ENCODE assay signal across 11 cellular contexts in genomic region chr3:147360936-147361670, GRCh38. TPM values are rescaled to one million over a fixed set of nuclear protein-coding genes. Genes with fewer than 3 reads are reported as not detected.
DNase-seq lines count a peak whose midpoint lies in the region; ATAC-seq and TF ChIP-seq lines count a peak whose summit lies in the region.
"Had no signal": no experiment of that assay in that cellular context is flagged by ENCODE, and none has a peak within 500 bp of the region (broad histone marks: within the 10 kb centered on the region; RNA-seq: fewer than 3 reads in every experiment).

No MANE protein-coding gene starts in this region.

- peak overlapping the region; percentile 43 for H3K4me3 ChIP-seq in SK-N-MC
- H3K4me3 ChIP-seq in hepatocyte = no peak overlapping the region
- H3K4me3 ChIP-seq: prostate gland, testis had no signal

- intact Hi-C loops in CD14-positive monocyte (cut with micrococcal nuclease) = no loop called here

- H2AFZ ChIP-seq in hepatocyte = no peak overlapping the region

- DNase-seq in EH (ENCODE audit: low read depth) (peak; percentile 31), SK-N-MC (ENCODE audit: low read depth, low spot score) (no peak), hepatocyte (ENCODE audit: low spot score) (peak; percentile 29), omental fat pad (ENCODE audit: low spot score) (no peak), CD14-positive monocyte (ENCODE audit: low spot score) (no peak), kidney tubule cell (ENCODE audit: low spot score) (no peak), GM20000 (ENCODE audit: low spot score) (no peak)
- DNase-seq: NCI-H345 had no signal

- H3K9me3 ChIP-seq in SK-N-MC (ENCODE audit: low read depth, low read length) (no peaks in the 10 kb centered on the region), hepatocyte (ENCODE audit: low read depth) (no peaks in the 10 kb centered on the region)
- H3K9me3 ChIP-seq: prostate gland, testis had no signal

- ATAC-seq in HG03432 (IDR thresholded peaks at IDR 0.05; ENCODE audit: unreplicated experiment) (peak; percentile 69), omental fat pad (ENCODE audit: low FRiP score) (no peak)

- no peaks in the 10 kb centered on the region for H4K20me1 ChIP-seq in hepatocyte (ENCODE audit: insufficient read depth, poor library complexity, severe bottlenecking)

- H3K27ac ChIP-seq in SK-N-MC (no peak overlapping the region), hepatocyte (no peak overlapping the region)
- H3K27ac ChIP-seq: prostate gland, testis had no signal

- H3K27ac Mint-ChIP-seq in CD14-positive monocyte = no peak overlapping the region

- H3K9me2 ChIP-seq in hepatocyte (replicated peaks; ENCODE audit: insufficient read depth) = no peaks in the 10 kb centered on the region

- H3K27me3 ChIP-seq in hepatocyte = peaks cover 98% of the 10 kb centered on the region
- H3K27me3 ChIP-seq: testis had no signal

- WGBS in hepatocyte (ENCODE audit: low lambda C conversion rate, missing lambda C conversion rate) = 4% methylated on average over 19 of the region's 19 CpGs

- peak overlapping the region; percentile 16 for H3K4me2 ChIP-seq in hepatocyte

- H3K4me1 Mint-ChIP-seq in CD14-positive monocyte = no peaks in the 10 kb centered on the region

- H3K4me3 Mint-ChIP-seq in CD14-positive monocyte = peak overlapping the region in 1 of 2 donors; percentile 72

- H3K36me3 ChIP-seq in SK-N-MC (ENCODE audit: insufficient read depth, low read length) (no peaks in the 10 kb centered on the region), hepatocyte (replicated peaks; ENCODE audit: insufficient read depth, low read depth) (no peaks in the 10 kb centered on the region)
- H3K36me3 ChIP-seq: prostate gland had no signal

- H3K79me2 ChIP-seq in hepatocyte = no peaks in the 10 kb centered on the region

- H3K9me3 Mint-ChIP-seq in CD14-positive monocyte = peaks cover 5 to 48% (median 33%) of the 10 kb centered on the region in 7 donors

- no peaks in the 10 kb centered on the region for H3K4me1 ChIP-seq in hepatocyte (ENCODE audit: insufficient read depth)
- H3K4me1 ChIP-seq: prostate gland, testis had no signal

- TF ChIP-seq CTCF in hepatocyte (IDR thresholded peaks at IDR 0.05; ENCODE audit: poor library complexity) (no peak), omental fat pad (IDR thresholded peaks at IDR 0.05) (no peak), CD14-positive monocyte (IDR thresholded peaks at IDR 0.05) (no peak), GM20000 (IDR thresholded peaks at IDR 0.05; ENCODE audit: extremely low read depth, missing control alignments) (no peak)

- H3K36me3 Mint-ChIP-seq in CD14-positive monocyte = peaks cover 4 to 12% of the 10 kb centered on the region in 2 donors

- peaks cover 67 to 75% (median 71%) of the 10 kb centered on the region in 3 donors for H3K27me3 Mint-ChIP-seq in CD14-positive monocyte (ENCODE audit: low read depth in 3 of 3)

- H3K9ac ChIP-seq in SK-N-MC (ENCODE audit: insufficient read length) = no peak overlapping the region

RNA-seq across cellular contexts. Expression of gene ZIC4, which starts 45.2 kb away (rescaled TPM):
- total RNA-seq in hepatocyte = 0.08 and 0.17 TPM in 2 replicates
- not detected in 2 replicates for polyA plus RNA-seq in hepatocyte
- not detected for total RNA-seq in omental fat pad
- not detected for polyA plus RNA-seq in CD14-positive monocyte
- total RNA-seq: prostate gland had no signal

RNA-seq across cellular contexts. Expression of gene ZIC1, which starts 48.1 kb away (rescaled TPM):
- total RNA-seq in hepatocyte (0.10 TPM in 1 of 2 replicates, not detected in the other), omental fat pad (not detected)
- polyA plus RNA-seq in hepatocyte (not detected in 2 replicates), CD14-positive monocyte (not detected)
- total RNA-seq: prostate gland had no signal

Comparison
In these comparisons a context has a peak if more than half of its experiments do, and no peak if none do; other contexts are left out.
1. DNase-seq: peak in EH (single experiment) and hepatocyte (single experiment); none in SK-N-MC (single experiment), omental fat pad (single experiment), CD14-positive monocyte (single experiment), kidney tubule cell (single experiment) and GM20000 (single experiment).